ENCODE assay signal across 1 cellular context in the genomic region with DNA sequence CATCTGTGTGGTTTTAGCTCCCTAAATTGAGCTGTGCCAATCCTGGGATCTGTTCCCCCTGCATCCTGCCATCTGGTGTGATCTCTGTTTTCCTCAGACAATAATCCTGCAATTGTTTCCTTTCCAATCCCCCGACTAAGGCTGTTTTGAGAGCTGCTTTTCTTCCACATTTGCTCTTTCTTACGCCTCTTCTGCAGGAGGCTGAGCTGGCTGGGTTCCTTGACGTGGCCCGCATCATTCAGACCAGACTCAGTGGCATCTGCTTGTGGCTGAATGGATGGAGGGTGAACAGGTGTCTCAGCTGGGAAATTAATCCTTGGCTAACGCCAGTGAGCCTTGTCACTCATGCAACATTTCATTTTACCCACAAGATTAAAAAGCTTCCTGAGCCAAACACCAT.
TF ChIP-seq lines count a peak whose summit lies in the region.

No MANE protein-coding gene starts in this region.

TF ChIP-seq in SK-N-SH, 30 proteins besides CTCF, POLR2A, EP300 and RAD21 (continued from another document):
- TF ChIP-seq, protein P1, sequence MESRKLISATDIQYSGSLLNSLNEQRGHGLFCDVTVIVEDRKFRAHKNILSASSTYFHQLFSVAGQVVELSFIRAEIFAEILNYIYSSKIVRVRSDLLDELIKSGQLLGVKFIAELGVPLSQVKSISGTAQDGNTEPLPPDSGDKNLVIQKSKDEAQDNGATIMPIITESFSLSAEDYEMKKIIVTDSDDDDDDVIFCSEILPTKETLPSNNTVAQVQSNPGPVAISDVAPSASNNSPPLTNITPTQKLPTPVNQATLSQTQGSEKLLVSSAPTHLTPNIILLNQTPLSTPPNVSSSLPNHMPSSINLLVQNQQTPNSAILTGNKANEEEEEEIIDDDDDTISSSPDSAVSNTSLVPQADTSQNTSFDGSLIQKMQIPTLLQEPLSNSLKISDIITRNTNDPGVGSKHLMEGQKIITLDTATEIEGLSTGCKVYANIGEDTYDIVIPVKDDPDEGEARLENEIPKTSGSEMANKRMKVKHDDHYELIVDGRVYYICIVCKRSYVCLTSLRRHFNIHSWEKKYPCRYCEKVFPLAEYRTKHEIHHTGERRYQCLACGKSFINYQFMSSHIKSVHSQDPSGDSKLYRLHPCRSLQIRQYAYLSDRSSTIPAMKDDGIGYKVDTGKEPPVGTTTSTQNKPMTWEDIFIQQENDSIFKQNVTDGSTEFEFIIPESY (IDR thresholded peaks at IDR 0.05; ENCODE audit: borderline replicate concordance, low read depth): no peak
- no peak for TF ChIP-seq TAF1 (IDR thresholded peaks at IDR 0.05; ENCODE audit: borderline replicate concordance, low read depth, low read length)
- no peak for TF ChIP-seq FOXM1 (IDR thresholded peaks at IDR 0.05; ENCODE audit: low read depth)
